Comparison of ENCODE assay signal across 1 cellular context in the genomic region with DNA sequence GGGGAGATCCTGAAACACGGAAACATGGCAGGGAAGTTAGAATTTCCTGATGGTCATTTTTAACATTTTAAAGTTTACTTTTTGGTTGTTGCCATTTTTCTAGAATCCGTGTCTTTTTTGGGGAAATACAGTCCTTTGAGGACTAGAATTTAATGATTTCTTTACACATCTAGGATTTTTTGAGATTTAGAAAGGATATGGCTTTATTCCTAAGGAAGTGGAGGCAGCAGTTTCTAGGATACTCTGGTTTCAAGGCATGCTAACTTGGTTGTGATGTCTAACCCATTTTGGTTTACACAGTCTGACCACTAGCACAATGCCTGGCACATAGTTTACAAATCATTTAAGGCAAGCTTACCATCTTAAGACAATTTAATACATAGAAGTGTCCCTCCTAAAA.
TF ChIP-seq lines count a peak whose summit lies in the region.

No MANE protein-coding gene starts in this region.

TF ChIP-seq in HepG2, 621 proteins besides CTCF, POLR2A, EP300 and RAD21:
- TF ChIP-seq ZFP36L1 (CRISPR knock-in tag; IDR thresholded peaks at IDR 0.05) = no peak; the same call in 1 of the 2 replicates
- TF ChIP-seq ZNF24 (IDR thresholded peaks at IDR 0.05) = 0 out of 2 replicates have a peak, but pooled peaks have one; percentile 15
- TF ChIP-seq, protein P1, sequence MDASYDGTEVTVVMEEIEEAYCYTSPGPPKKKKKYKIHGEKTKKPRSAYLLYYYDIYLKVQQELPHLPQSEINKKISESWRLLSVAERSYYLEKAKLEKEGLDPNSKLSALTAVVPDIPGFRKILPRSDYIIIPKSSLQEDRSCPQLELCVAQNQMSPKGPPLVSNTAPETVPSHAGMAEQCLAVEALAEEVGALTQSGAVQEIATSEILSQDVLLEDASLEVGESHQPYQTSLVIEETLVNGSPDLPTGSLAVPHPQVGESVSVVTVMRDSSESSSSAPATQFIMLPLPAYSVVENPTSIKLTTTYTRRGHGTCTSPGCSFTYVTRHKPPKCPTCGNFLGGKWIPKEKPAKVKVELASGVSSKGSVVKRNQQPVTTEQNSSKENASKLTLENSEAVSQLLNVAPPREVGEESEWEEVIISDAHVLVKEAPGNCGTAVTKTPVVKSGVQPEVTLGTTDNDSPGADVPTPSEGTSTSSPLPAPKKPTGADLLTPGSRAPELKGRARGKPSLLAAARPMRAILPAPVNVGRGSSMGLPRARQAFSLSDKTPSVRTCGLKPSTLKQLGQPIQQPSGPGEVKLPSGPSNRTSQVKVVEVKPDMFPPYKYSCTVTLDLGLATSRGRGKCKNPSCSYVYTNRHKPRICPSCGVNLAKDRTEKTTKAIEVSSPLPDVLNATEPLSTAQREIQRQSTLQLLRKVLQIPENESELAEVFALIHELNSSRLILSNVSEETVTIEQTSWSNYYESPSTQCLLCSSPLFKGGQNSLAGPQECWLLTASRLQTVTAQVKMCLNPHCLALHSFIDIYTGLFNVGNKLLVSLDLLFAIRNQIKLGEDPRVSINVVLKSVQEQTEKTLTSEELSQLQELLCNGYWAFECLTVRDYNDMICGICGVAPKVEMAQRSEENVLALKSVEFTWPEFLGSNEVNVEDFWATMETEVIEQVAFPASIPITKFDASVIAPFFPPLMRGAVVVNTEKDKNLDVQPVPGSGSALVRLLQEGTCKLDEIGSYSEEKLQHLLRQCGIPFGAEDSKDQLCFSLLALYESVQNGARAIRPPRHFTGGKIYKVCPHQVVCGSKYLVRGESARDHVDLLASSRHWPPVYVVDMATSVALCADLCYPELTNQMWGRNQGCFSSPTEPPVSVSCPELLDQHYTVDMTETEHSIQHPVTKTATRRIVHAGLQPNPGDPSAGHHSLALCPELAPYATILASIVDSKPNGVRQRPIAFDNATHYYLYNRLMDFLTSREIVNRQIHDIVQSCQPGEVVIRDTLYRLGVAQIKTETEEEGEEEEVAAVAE (CRISPR knock-in tag; IDR thresholded peaks at IDR 0.05; ENCODE audit: borderline replicate concordance) = 0 out of 2 replicates have a peak, but pooled peaks have one; percentile 1
- 0 out of 2 replicates have a peak, but pooled peaks have one; percentile 5 for TF ChIP-seq ZNF430 (CRISPR knock-in tag; IDR thresholded peaks at IDR 0.05)
- TF ChIP-seq, protein P2, sequence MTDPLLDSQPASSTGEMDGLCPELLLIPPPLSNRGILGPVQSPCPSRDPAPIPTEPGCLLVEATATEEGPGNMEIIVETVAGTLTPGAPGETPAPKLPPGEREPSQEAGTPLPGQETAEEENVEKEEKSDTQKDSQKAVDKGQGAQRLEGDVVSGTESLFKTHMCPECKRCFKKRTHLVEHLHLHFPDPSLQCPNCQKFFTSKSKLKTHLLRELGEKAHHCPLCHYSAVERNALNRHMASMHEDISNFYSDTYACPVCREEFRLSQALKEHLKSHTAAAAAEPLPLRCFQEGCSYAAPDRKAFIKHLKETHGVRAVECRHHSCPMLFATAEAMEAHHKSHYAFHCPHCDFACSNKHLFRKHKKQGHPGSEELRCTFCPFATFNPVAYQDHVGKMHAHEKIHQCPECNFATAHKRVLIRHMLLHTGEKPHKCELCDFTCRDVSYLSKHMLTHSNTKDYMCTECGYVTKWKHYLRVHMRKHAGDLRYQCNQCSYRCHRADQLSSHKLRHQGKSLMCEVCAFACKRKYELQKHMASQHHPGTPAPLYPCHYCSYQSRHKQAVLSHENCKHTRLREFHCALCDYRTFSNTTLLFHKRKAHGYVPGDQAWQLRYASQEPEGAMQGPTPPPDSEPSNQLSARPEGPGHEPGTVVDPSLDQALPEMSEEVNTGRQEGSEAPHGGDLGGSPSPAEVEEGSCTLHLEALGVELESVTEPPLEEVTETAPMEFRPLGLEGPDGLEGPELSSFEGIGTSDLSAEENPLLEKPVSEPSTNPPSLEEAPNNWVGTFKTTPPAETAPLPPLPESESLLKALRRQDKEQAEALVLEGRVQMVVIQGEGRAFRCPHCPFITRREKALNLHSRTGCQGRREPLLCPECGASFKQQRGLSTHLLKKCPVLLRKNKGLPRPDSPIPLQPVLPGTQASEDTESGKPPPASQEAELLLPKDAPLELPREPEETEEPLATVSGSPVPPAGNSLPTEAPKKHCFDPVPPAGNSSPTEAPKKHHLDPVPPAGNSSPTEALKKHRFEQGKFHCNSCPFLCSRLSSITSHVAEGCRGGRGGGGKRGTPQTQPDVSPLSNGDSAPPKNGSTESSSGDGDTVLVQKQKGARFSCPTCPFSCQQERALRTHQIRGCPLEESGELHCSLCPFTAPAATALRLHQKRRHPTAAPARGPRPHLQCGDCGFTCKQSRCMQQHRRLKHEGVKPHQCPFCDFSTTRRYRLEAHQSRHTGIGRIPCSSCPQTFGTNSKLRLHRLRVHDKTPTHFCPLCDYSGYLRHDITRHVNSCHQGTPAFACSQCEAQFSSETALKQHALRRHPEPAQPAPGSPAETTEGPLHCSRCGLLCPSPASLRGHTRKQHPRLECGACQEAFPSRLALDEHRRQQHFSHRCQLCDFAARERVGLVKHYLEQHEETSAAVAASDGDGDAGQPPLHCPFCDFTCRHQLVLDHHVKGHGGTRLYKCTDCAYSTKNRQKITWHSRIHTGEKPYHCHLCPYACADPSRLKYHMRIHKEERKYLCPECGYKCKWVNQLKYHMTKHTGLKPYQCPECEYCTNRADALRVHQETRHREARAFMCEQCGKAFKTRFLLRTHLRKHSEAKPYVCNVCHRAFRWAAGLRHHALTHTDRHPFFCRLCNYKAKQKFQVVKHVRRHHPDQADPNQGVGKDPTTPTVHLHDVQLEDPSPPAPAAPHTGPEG (CRISPR knock-in tag; IDR thresholded peaks at IDR 0.05) = no peak
- TF ChIP-seq, protein P3, sequence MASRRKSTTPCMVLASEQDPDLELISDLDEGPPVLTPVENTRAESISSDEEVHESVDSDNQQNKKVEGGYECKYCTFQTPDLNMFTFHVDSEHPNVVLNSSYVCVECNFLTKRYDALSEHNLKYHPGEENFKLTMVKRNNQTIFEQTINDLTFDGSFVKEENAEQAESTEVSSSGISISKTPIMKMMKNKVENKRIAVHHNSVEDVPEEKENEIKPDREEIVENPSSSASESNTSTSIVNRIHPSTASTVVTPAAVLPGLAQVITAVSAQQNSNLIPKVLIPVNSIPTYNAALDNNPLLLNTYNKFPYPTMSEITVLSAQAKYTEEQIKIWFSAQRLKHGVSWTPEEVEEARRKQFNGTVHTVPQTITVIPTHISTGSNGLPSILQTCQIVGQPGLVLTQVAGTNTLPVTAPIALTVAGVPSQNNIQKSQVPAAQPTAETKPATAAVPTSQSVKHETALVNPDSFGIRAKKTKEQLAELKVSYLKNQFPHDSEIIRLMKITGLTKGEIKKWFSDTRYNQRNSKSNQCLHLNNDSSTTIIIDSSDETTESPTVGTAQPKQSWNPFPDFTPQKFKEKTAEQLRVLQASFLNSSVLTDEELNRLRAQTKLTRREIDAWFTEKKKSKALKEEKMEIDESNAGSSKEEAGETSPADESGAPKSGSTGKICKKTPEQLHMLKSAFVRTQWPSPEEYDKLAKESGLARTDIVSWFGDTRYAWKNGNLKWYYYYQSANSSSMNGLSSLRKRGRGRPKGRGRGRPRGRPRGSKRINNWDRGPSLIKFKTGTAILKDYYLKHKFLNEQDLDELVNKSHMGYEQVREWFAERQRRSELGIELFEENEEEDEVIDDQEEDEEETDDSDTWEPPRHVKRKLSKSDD (CRISPR knock-in tag; IDR thresholded peaks at IDR 0.05; ENCODE audit: low read depth) = peak; percentile 3; the same call in 1 of the 2 replicates
- TF ChIP-seq ONECUT2 (CRISPR knock-in tag; IDR thresholded peaks at IDR 0.05) = 0 out of 2 replicates have a peak, but pooled peaks have one; percentile 1
- TF ChIP-seq CBFB (CRISPR knock-in tag; IDR thresholded peaks at IDR 0.05) = no peak
- TF ChIP-seq ZNF879 (CRISPR knock-in tag; IDR thresholded peaks at IDR 0.05) = peak; percentile 61; the same call in 1 of the 2 replicates
- TF ChIP-seq GTF2F1 (IDR thresholded peaks at IDR 0.05; ENCODE audit: low read length) = no peak
- TF ChIP-seq SNAPC2 (CRISPR knock-in tag; IDR thresholded peaks at IDR 0.05) = 0 out of 2 replicates have a peak, but pooled peaks have one; percentile 3
- TF ChIP-seq TARDBP (CRISPR knock-in tag; IDR thresholded peaks at IDR 0.05) = peak; percentile 4; the same call in 1 of the 2 replicates
- TF ChIP-seq ASH2L (IDR thresholded peaks at IDR 0.05; ENCODE audit: insufficient read length, low read depth, low read length) = peak; percentile 23
